ENCODE assay signal across 1 cellular context in genomic region chr2:96547203-96547641, GRCh38.
TF ChIP-seq lines count a peak whose summit lies in the region.

No MANE protein-coding gene starts in this region.

TF ChIP-seq in GM23338, 12 proteins besides CTCF, POLR2A, EP300 and RAD21 (continued from another document):
- no peak for TF ChIP-seq ZNF462 (CRISPR knock-in tag; IDR thresholded peaks at IDR 0.05)
